In the genomic region with DNA sequence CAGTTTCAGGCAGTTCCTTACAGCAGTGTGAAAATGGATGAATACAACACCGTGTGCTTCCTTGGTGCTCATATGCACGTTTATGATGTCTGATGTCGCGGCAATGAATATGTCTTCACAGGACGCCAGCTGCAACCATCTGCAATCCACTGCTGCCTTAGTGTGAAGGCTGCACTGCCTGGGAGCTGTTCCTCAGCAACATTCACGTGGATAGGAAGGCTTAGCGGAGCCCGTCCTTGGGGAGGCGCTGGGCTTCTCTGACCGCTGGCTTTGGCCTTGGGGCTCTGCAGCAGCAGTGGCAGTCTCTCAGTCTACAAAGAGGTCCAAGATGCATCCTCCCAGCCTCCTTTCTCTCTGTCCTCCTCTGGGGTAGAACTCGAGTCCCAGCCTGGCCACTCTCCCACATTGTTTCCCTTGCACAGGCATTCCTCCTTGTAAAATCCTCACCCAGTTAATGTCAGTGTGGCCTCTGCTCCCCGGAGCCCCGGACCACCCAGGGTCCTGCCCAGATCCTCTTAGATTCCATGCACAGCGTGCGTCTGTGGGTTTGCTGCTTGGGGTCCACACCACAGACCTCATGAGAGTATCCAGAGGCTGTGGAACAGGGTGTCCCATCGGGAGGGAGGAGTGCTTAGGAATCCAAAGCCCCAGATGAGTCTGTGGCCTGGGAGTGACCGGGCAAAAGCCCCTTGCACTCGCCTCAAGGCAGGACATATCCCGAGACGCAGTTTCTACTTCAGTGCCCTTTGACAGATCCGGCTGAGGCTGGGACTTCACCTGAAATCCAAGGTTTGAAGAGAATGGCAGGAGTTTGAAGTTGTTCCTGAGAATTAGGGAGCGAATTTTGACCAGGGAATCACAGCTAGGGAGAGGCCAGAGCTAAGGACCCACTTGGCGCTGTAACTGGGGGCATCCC, we compare ENCODE assay signal across 1 cellular context.
TF ChIP-seq lines count a peak whose summit lies in the region.

No MANE protein-coding gene starts in this region.

TF ChIP-seq in GM23338, 12 proteins besides CTCF, POLR2A, EP300 and RAD21:
- TF ChIP-seq, protein P1, sequence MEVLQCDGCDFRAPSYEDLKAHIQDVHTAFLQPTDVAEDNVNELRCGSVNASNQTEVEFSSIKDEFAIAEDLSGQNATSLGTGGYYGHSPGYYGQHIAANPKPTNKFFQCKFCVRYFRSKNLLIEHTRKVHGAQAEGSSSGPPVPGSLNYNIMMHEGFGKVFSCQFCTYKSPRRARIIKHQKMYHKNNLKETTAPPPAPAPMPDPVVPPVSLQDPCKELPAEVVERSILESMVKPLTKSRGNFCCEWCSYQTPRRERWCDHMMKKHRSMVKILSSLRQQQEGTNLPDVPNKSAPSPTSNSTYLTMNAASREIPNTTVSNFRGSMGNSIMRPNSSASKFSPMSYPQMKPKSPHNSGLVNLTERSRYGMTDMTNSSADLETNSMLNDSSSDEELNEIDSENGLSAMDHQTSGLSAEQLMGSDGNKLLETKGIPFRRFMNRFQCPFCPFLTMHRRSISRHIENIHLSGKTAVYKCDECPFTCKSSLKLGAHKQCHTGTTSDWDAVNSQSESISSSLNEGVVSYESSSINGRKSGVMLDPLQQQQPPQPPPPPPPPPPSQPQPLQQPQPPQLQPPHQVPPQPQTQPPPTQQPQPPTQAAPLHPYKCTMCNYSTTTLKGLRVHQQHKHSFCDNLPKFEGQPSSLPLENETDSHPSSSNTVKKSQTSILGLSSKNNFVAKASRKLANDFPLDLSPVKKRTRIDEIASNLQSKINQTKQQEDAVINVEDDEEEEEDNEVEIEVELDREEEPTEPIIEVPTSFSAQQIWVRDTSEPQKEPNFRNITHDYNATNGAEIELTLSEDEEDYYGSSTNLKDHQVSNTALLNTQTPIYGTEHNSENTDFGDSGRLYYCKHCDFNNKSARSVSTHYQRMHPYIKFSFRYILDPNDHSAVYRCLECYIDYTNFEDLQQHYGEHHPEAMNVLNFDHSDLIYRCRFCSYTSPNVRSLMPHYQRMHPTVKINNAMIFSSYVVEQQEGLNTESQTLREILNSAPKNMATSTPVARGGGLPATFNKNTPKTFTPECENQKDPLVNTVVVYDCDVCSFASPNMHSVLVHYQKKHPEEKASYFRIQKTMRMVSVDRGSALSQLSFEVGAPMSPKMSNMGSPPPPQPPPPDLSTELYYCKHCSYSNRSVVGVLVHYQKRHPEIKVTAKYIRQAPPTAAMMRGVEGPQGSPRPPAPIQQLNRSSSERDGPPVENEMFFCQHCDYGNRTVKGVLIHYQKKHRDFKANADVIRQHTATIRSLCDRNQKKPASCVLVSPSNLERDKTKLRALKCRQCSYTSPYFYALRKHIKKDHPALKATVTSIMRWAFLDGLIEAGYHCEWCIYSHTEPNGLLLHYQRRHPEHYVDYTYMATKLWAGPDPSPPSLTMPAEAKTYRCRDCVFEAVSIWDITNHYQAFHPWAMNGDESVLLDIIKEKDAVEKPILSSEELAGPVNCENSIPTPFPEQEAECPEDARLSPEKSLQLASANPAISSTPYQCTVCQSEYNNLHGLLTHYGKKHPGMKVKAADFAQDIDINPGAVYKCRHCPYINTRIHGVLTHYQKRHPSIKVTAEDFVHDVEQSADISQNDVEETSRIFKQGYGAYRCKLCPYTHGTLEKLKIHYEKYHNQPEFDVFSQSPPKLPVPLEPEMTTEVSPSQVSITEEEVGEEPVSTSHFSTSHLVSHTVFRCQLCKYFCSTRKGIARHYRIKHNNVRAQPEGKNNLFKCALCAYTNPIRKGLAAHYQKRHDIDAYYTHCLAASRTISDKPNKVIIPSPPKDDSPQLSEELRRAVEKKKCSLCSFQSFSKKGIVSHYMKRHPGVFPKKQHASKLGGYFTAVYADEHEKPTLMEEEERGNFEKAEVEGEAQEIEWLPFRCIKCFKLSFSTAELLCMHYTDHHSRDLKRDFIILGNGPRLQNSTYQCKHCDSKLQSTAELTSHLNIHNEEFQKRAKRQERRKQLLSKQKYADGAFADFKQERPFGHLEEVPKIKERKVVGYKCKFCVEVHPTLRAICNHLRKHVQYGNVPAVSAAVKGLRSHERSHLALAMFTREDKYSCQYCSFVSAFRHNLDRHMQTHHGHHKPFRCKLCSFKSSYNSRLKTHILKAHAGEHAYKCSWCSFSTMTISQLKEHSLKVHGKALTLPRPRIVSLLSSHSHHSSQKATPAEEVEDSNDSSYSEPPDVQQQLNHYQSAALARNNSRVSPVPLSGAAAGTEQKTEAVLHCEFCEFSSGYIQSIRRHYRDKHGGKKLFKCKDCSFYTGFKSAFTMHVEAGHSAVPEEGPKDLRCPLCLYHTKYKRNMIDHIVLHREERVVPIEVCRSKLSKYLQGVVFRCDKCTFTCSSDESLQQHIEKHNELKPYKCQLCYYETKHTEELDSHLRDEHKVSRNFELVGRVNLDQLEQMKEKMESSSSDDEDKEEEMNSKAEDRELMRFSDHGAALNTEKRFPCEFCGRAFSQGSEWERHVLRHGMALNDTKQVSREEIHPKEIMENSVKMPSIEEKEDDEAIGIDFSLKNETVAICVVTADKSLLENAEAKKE (CRISPR knock-in tag; IDR thresholded peaks at IDR 0.05) = no peak
- no peak for TF ChIP-seq JUNB (IDR thresholded peaks at IDR 0.05; ENCODE audit: unreplicated experiment)
- no peak for TF ChIP-seq NANOG (IDR thresholded peaks at IDR 0.05; ENCODE audit: borderline replicate concordance)
- no peak for TF ChIP-seq EZH2phosphoT487 (IDR thresholded peaks at IDR 0.05; ENCODE audit: unreplicated experiment)
- TF ChIP-seq EZH2 (IDR thresholded peaks at IDR 0.05; ENCODE audit: low read depth, unreplicated experiment) = no peak
- no peak for TF ChIP-seq STAT1 (IDR thresholded peaks at IDR 0.05; ENCODE audit: unreplicated experiment)
- TF ChIP-seq, protein P2, sequence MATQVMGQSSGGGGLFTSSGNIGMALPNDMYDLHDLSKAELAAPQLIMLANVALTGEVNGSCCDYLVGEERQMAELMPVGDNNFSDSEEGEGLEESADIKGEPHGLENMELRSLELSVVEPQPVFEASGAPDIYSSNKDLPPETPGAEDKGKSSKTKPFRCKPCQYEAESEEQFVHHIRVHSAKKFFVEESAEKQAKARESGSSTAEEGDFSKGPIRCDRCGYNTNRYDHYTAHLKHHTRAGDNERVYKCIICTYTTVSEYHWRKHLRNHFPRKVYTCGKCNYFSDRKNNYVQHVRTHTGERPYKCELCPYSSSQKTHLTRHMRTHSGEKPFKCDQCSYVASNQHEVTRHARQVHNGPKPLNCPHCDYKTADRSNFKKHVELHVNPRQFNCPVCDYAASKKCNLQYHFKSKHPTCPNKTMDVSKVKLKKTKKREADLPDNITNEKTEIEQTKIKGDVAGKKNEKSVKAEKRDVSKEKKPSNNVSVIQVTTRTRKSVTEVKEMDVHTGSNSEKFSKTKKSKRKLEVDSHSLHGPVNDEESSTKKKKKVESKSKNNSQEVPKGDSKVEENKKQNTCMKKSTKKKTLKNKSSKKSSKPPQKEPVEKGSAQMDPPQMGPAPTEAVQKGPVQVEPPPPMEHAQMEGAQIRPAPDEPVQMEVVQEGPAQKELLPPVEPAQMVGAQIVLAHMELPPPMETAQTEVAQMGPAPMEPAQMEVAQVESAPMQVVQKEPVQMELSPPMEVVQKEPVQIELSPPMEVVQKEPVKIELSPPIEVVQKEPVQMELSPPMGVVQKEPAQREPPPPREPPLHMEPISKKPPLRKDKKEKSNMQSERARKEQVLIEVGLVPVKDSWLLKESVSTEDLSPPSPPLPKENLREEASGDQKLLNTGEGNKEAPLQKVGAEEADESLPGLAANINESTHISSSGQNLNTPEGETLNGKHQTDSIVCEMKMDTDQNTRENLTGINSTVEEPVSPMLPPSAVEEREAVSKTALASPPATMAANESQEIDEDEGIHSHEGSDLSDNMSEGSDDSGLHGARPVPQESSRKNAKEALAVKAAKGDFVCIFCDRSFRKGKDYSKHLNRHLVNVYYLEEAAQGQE (IDR thresholded peaks at IDR 0.05; ENCODE audit: unreplicated experiment) = no peak
- no peak for TF ChIP-seq ZNF331 (CRISPR knock-in tag; IDR thresholded peaks at IDR 0.05; ENCODE audit: low read depth)
- TF ChIP-seq CREB1 (CRISPR knock-in tag; IDR thresholded peaks at IDR 0.05; ENCODE audit: low read depth) = no peak
- TF ChIP-seq, protein P3, sequence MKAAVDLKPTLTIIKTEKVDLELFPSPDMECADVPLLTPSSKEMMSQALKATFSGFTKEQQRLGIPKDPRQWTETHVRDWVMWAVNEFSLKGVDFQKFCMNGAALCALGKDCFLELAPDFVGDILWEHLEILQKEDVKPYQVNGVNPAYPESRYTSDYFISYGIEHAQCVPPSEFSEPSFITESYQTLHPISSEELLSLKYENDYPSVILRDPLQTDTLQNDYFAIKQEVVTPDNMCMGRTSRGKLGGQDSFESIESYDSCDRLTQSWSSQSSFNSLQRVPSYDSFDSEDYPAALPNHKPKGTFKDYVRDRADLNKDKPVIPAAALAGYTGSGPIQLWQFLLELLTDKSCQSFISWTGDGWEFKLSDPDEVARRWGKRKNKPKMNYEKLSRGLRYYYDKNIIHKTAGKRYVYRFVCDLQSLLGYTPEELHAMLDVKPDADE (IDR thresholded peaks at IDR 0.05) = no peak
- no peak for TF ChIP-seq POLR2AphosphoS5 (IDR thresholded peaks at IDR 0.05; ENCODE audit: low read depth)
- TF ChIP-seq ZNF114 (CRISPR knock-in tag; IDR thresholded peaks at IDR 0.05) = no peak
TF ChIP-seq in GM23338: peak in this region for 0.
